In genomic region chrX:7149421-7149820, GRCh38 we compare ENCODE assay signal across 28 cellular contexts. TPM values are rescaled to one million over a fixed set of nuclear protein-coding genes. Genes with fewer than 3 reads are reported as not detected.
DNase-seq lines count a peak whose midpoint lies in the region; ATAC-seq and TF ChIP-seq lines count a peak whose summit lies in the region.
"Had no signal": no experiment of that assay in that cellular context is flagged by ENCODE, and none has a peak within 500 bp of the region (broad histone marks: within the 10 kb centered on the region; RNA-seq: fewer than 3 reads in every experiment).

No MANE protein-coding gene starts in this region.

- H3K4me1 ChIP-seq in SJCRH30, result peaks cover 4% of the 10 kb centered on the region
- no peaks in the 10 kb centered on the region for H3K4me1 ChIP-seq in naive thymus-derived CD4-positive, alpha-beta T cell (ENCODE audit: control insufficient read depth in 2 of 2, insufficient read depth in 2 of 2, low read length in 2 of 2)
- peaks cover 7% of the 10 kb centered on the region for H3K4me1 ChIP-seq in neural progenitor cell
- H3K4me1 ChIP-seq: BE2C had no signal

- POLR2A ChIA-PET in naive thymus-derived CD4-positive, alpha-beta T cell (lab: Charles Lee), result interaction anchor here (0.6 to 1.3 kb wide), 2 partner anchors 15 to 58 kb away, joined by 4 read pairs; no protein-coding TSS in a partner anchor

- ATAC-seq in HG03342 (IDR thresholded peaks at IDR 0.05; ENCODE audit: unreplicated experiment), result peak; percentile 28
- no peak for ATAC-seq in naive thymus-derived CD4-positive, alpha-beta T cell
- ATAC-seq: activated CD8-positive, alpha-beta T cell treated with anti-CD3 and anti-CD28 coated beads, Interleukin-2, amount 10 ng/mL, durations not matched to agents 7 days and 5 days; activated T-cell treated with anti-CD3 and anti-CD28 coated beads, Interleukin-2, amount 50 U/mL, for 72 hours; naive thymus-derived CD8-positive, alpha-beta T cell had no signal

- H3K27ac ChIP-seq in SJCRH30, result no peak overlapping the region
- no peak overlapping the region for H3K27ac ChIP-seq in naive thymus-derived CD4-positive, alpha-beta T cell (ENCODE audit: low read depth, low read length)
- no peak overlapping the region for H3K27ac ChIP-seq in neural progenitor cell
- H3K27ac ChIP-seq: 22Rv1, brain microvascular endothelial cell, coronary artery, hepatocyte had no signal

- H3K27me3 Mint-ChIP-seq in type B pancreatic cell (peaks cover 5% of the 10 kb centered on the region), neural progenitor cell (ENCODE audit: insufficient read depth, low read depth) (peaks cover 8% of the 10 kb centered on the region)
- H3K27me3 Mint-ChIP-seq in naive thymus-derived CD4-positive, alpha-beta T cell, result no peaks in the 10 kb centered on the region
- H3K27me3 Mint-ChIP-seq: activated B cell treated with CpG ODN at 0.5 μM for 24 hours; activated naive CD8-positive, alpha-beta T cell treated with anti-CD3 and anti-CD28 coated beads for 36 hours; naive thymus-derived CD8-positive, alpha-beta T cell had no signal

- peak overlapping the region; percentile 56 for H3K4me3 Mint-ChIP-seq in type B pancreatic cell
- peak overlapping the region in 4 of 10 donors; percentile 43 to 95 (median 79) for H3K4me3 Mint-ChIP-seq in naive thymus-derived CD4-positive, alpha-beta T cell
- no peak overlapping the region for H3K4me3 Mint-ChIP-seq in neural progenitor cell

- H3K27me3 ChIP-seq in SJCRH30 (no peaks in the 10 kb centered on the region), neural progenitor cell (no peaks in the 10 kb centered on the region)
- no peaks in the 10 kb centered on the region for H3K27me3 ChIP-seq in naive thymus-derived CD4-positive, alpha-beta T cell (ENCODE audit: control insufficient read depth in 2 of 2, insufficient read depth in 2 of 2, low read length in 2 of 2)
- H3K27me3 ChIP-seq: BE2C, brain microvascular endothelial cell, hepatocyte had no signal

- H3K36me3 Mint-ChIP-seq in type B pancreatic cell (no peaks in the 10 kb centered on the region), neural progenitor cell (peaks cover 1% of the 10 kb centered on the region)
- H3K36me3 Mint-ChIP-seq in naive thymus-derived CD4-positive, alpha-beta T cell, result no peaks in the 10 kb centered on the region
- H3K36me3 Mint-ChIP-seq: naive thymus-derived CD8-positive, alpha-beta T cell had no signal

- intact Hi-C loops in naive thymus-derived CD4-positive, alpha-beta T cell (cut with micrococcal nuclease), result loop anchor here (2.0 to 5.0 kb wide), 2 partner anchors 65 to 82 kb away; no protein-coding TSS in a partner anchor

- no peaks in the 10 kb centered on the region for H3K36me3 ChIP-seq in SJCRH30
- H3K36me3 ChIP-seq in naive thymus-derived CD4-positive, alpha-beta T cell (ENCODE audit: control insufficient read depth in 2 of 3, insufficient read depth in 3 of 3, low read length in 3 of 3), result peaks cover 0 to 3% (median 0%) of the 10 kb centered on the region in 3 experiments
- no peaks in the 10 kb centered on the region for H3K36me3 ChIP-seq in neural progenitor cell
- H3K36me3 ChIP-seq: BE2C, brain microvascular endothelial cell had no signal

- H3K27ac Mint-ChIP-seq in type B pancreatic cell, result no peak overlapping the region
- peak overlapping the region in 3 of 9 donors; percentile 75 to 90 (median 90) for H3K27ac Mint-ChIP-seq in naive thymus-derived CD4-positive, alpha-beta T cell
- H3K27ac Mint-ChIP-seq in neural progenitor cell, result no peak overlapping the region
- H3K27ac Mint-ChIP-seq: activated B cell treated with CpG ODN at 0.5 μM for 24 hours; activated naive CD8-positive, alpha-beta T cell treated with anti-CD3 and anti-CD28 coated beads for 36 hours; T-helper 2 cell treated with Interferon-gamma antibody and Interleukin-4, amounts not matched to agents 5 μg/mL and 100 μg/mL, for 36 hours had no signal

- H3K4me3 ChIP-seq in SJCRH30 (no peak overlapping the region), neural progenitor cell (no peak overlapping the region)
- no peak overlapping the region for H3K4me3 ChIP-seq in naive thymus-derived CD4-positive, alpha-beta T cell (ENCODE audit: low read length)
- H3K4me3 ChIP-seq: coronary artery, hepatocyte had no signal

- H3K4me1 Mint-ChIP-seq in type B pancreatic cell (ENCODE audit: unreplicated experiment), result peaks cover 25% of the 10 kb centered on the region
- H3K4me1 Mint-ChIP-seq in naive thymus-derived CD4-positive, alpha-beta T cell, result peaks cover 9 to 36% (median 18%) of the 10 kb centered on the region in 7 donors
- peaks cover 23% of the 10 kb centered on the region for H3K4me1 Mint-ChIP-seq in neural progenitor cell

- no peaks in the 10 kb centered on the region for H4K20me1 ChIP-seq in neural progenitor cell (ENCODE audit: low read depth)

- no peak overlapping the region for H2AFZ ChIP-seq in neural progenitor cell (replicated peaks)
- H2AFZ ChIP-seq: hepatocyte had no signal

- DNase-seq in NCI-H748 (lab: John Stamatoyannopoulos, UW; ENCODE audit: unreplicated experiment) (peak; percentile 13), NCI-H748 treated with DMSO at 0.1 percent for 48 hours (lab: John Stamatoyannopoulos, UW) (no peak), SJCRH30 (peak; percentile 9 to 52), type B pancreatic cell (ENCODE audit: extremely low spot score, unreplicated experiment) (no peak), neural progenitor cell (ENCODE audit: low spot score) (no peak)
- no peak for DNase-seq in stimulated activated naive CD4-positive, alpha-beta T cell treated with Interleukin-2 at 50 U/mL for 16 hours (lab: John Stamatoyannopoulos, UW)
- no peak for DNase-seq in naive thymus-derived CD4-positive, alpha-beta T cell
- DNase-seq: activated B cell treated with CpG ODN at 0.5 μM for 24 hours; activated CD8-positive, alpha-beta T cell treated with anti-CD3 and anti-CD28 coated beads, Interleukin-2, amount 10 ng/mL, durations not matched to agents 7 days and 5 days; activated naive CD8-positive, alpha-beta T cell treated with anti-CD3 and anti-CD28 coated beads for 36 hours; activated T-cell treated with anti-CD3 and anti-CD28 coated beads, Interleukin-2, amount 50 U/mL, for 72 hours; BE2C; brain microvascular endothelial cell; GDM1; H7; mammary epithelial cell; naive thymus-derived CD8-positive, alpha-beta T cell; NCI-H1436; NCI-H226; OCI-M1; small intestine; stimulated activated CD4-positive, alpha-beta T cell treated with anti-CD3 and anti-CD28 coated beads, Interleukin-4, amount 100 ng/mL, for 1 hour; substantia nigra had no signal

- CTCF ChIA-PET in naive thymus-derived CD4-positive, alpha-beta T cell (lab: Charles Lee), result no interaction called here

- H3K79me2 ChIP-seq in neural progenitor cell (ENCODE audit: low read depth), result peaks cover 10% of the 10 kb centered on the region

- no peak overlapping the region for H3K4me2 ChIP-seq in neural progenitor cell

- H3K9me3 ChIP-seq in SJCRH30 (replicated peaks), result no peaks in the 10 kb centered on the region
- H3K9me3 ChIP-seq in naive thymus-derived CD4-positive, alpha-beta T cell (ENCODE audit: control insufficient read depth in 2 of 3, low read length in 3 of 3), result no peaks in the 10 kb centered on the region
- H3K9me3 ChIP-seq in neural progenitor cell (ENCODE audit: low read depth), result no peaks in the 10 kb centered on the region
- H3K9me3 ChIP-seq: BE2C had no signal

- TF ChIP-seq CTCF in type B pancreatic cell (conservative IDR thresholded peaks at IDR 0.05) (no peak), neural progenitor cell (IDR thresholded peaks at IDR 0.05) (no peak)

- no peaks in the 10 kb centered on the region for H3F3A ChIP-seq in neural progenitor cell (ENCODE audit: low read depth)

- H3K9me3 Mint-ChIP-seq in type B pancreatic cell (peaks cover under 1% of the 10 kb centered on the region), neural progenitor cell (no peaks in the 10 kb centered on the region)
- peaks cover 0 to 5% (median 0%) of the 10 kb centered on the region in 11 donors for H3K9me3 Mint-ChIP-seq in naive thymus-derived CD4-positive, alpha-beta T cell
- H3K9me3 Mint-ChIP-seq: activated B cell treated with CpG ODN at 0.5 μM for 24 hours; activated naive CD8-positive, alpha-beta T cell treated with anti-CD3 and anti-CD28 coated beads for 36 hours; activated T-cell treated with anti-CD3 and anti-CD28 coated beads, Interleukin-2, amount 50 U/mL, for 72 hours; naive thymus-derived CD8-positive, alpha-beta T cell; T-helper 2 cell treated with Interferon-gamma antibody and Interleukin-4, amounts not matched to agents 5 μg/mL and 100 μg/mL, for 36 hours had no signal

- no peak overlapping the region for H3K9ac ChIP-seq in neural progenitor cell

RNA-seq across cellular contexts. Expression of gene PUDP, which starts 1.5 kb away (rescaled TPM):
- total RNA-seq in SJCRH30 (2014; rRNA removed; shearing (Covaris generic)), result 22.1 and 22.5 TPM in 2 replicates
- 63.6 and 75.9 TPM in 2 replicates for total RNA-seq in type B pancreatic cell (ENCODE audit: low replicate concordance)
- total RNA-seq in naive thymus-derived CD4-positive, alpha-beta T cell, result 10 to 100 TPM in 3 of 5 experiments, 1 to 10 TPM in 2; 6.2 to 12.9 (median 10.5) TPM
- 10 to 100 TPM in 1 of 2 donors, 1 to 10 TPM in 1; 8.1 to 16.5 TPM for polyA plus RNA-seq in naive thymus-derived CD4-positive, alpha-beta T cell
- total RNA-seq in neural progenitor cell (ENCODE audit: low replicate concordance), result 20.6 and 29.1 TPM in 2 replicates

RNA-seq across cellular contexts. Expression of gene STS, which starts 1.9 kb away (rescaled TPM):
- total RNA-seq in SJCRH30 (2014; rRNA removed; shearing (Covaris generic)), result 7.7 and 7.8 TPM in 2 replicates
- total RNA-seq in type B pancreatic cell (ENCODE audit: low replicate concordance), result 18.3 and 42.1 TPM in 2 replicates
- 1 to 10 TPM in 2 of 5 experiments, under 1 TPM in 3; 0.51 to 2.3 (median 0.93) TPM for total RNA-seq in naive thymus-derived CD4-positive, alpha-beta T cell
- polyA plus RNA-seq in naive thymus-derived CD4-positive, alpha-beta T cell, result under 1 TPM; 0.21 to 0.53 TPM
- 0.97 and 1.1 TPM in 2 replicates for total RNA-seq in neural progenitor cell (ENCODE audit: low replicate concordance)

Comparison
In these comparisons a context has a peak if more than half of its experiments do, and no peak if none do; other contexts are left out.
1. DNase-seq: peak in NCI-H748 (single experiment) and SJCRH30 (2 of 2); none in NCI-H748 treated with DMSO at 0.1 percent for 48 hours (single experiment), type B pancreatic cell (single experiment), stimulated activated naive CD4-positive, alpha-beta T cell treated with Interleukin-2 at 50 U/mL for 16 hours (single experiment), naive thymus-derived CD4-positive, alpha-beta T cell (0 of 9) and neural progenitor cell (single experiment).